In the genomic region with DNA sequence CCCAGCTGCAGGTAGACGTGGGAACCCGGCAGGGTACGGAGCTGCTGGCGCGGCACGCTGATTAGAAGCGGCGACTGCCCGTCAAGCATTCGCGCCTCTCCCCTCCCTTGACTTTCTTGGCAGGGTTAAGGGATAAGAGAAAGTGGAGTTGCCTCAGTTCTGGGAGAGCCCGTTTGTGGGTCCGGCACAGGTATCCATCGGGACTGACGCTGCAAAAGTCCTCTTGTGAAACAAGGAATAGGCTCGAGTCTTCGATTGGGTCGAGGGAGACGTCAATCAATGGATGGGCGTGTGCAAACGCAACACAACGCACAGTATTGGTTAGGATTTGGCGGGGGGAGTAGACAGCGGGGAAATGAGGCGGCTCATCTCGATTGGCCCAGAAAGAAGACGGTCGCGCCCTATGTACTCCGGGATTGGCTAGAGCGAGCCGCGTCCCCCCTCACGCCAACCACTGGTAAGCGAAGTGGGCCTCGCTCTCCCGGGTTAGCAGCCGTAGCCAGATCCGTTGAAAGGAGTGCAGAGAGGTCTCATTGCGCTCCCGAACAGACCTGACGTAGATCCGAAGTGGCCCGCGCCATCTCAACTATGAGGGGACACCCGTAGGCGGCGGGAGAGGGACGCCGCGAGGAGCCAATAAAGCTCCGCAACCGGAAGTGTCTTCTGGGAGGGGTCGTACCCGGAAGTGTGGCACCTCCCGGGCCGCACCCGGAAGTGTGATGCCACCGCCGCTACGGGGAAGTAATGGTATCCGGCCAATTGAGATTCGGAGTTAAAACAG, we compare ENCODE assay signal across 8 cellular contexts. TPM values are rescaled to one million over a fixed set of nuclear protein-coding genes. Genes with fewer than 3 reads are reported as not detected.
A peak's percentile ranks its signal among the peaks of the same experiment; 100 is the strongest.
DNase-seq lines count a peak whose midpoint lies in the region; ATAC-seq, FAIRE-seq and TF ChIP-seq lines count a peak whose summit lies in the region.

A gene (plus strand): TSS at position 713 of the 781 bp plus-strand sequence. CDS start 296 bp downstream, outside the sequence.

- WGBS in esophagus muscularis mucosa, result under 1% methylated on average over 29 of the region's 63 CpGs

- no peaks in the 10 kb centered on the region for H3K9me3 ChIP-seq in KOPT-K1 (ENCODE audit: insufficient read depth, low read length, poor library complexity, severe bottlenecking)
- H3K9me3 ChIP-seq in esophagus muscularis mucosa, result no peaks in the 10 kb centered on the region
- H3K9me3 ChIP-seq in muscle layer of duodenum (ENCODE audit: control insufficient read depth in 1 of 2, low read length in 2 of 2), result no peaks in the 10 kb centered on the region

- H3K4me1 Mint-ChIP-seq in activated T-cell treated with anti-CD3 and anti-CD28 coated beads, Interleukin-2, amount 50 U/mL, for 72 hours (ENCODE audit: low read depth), result peaks cover 41% of the 10 kb centered on the region

- TF ChIP-seq CTCF in esophagus muscularis mucosa (IDR thresholded peaks at IDR 0.05), result peak in 1 of 3 experiments; percentile 0

- intact Hi-C loops in esophagus muscularis mucosa (cut with DNase I), result no loop called here

- no peaks in the 10 kb centered on the region for H3K27me3 Mint-ChIP-seq in activated T-cell treated with anti-CD3 and anti-CD28 coated beads, Interleukin-2, amount 50 U/mL, for 72 hours (ENCODE audit: low read depth)

- H3K36me3 Mint-ChIP-seq in activated T-cell treated with anti-CD3 and anti-CD28 coated beads, Interleukin-2, amount 50 U/mL, for 72 hours (ENCODE audit: insufficient read depth in 2 of 2), result peaks cover 21 to 27% of the 10 kb centered on the region in 2 donors

- H3K27ac Mint-ChIP-seq in activated T-cell treated with anti-CD3 and anti-CD28 coated beads, Interleukin-2, amount 50 U/mL, for 72 hours, result peak within 1 kb of the TSS; percentile 100

- peak within 1 kb of the TSS; percentile 87 to 91 for H3K4me3 Mint-ChIP-seq in activated T-cell treated with anti-CD3 and anti-CD28 coated beads, Interleukin-2, amount 50 U/mL, for 72 hours

- peak; percentile 96 for ATAC-seq in GM21786 (IDR thresholded peaks at IDR 0.05; ENCODE audit: unreplicated experiment)
- ATAC-seq in activated T-cell treated with anti-CD3 and anti-CD28 coated beads, Interleukin-2, amount 50 U/mL, for 72 hours (replicated peaks in 1 of 2), result peak; percentile 96 to 97

- TF ChIP-seq EP300 in esophagus muscularis mucosa (IDR thresholded peaks at IDR 0.05), result no peak

- H3K4me3 ChIP-seq in esophagus muscularis mucosa, result peak within 1 kb of the TSS; percentile 64 to 84 (median 78)
- H3K4me3 ChIP-seq in muscle layer of duodenum (ENCODE audit: low read depth in 1 of 2, low read length in 2 of 2), result peak within 1 kb of the TSS; percentile 79 to 98

- FAIRE-seq in RCC 7860 (lab: Jason Lieb, UNC), result peak; percentile 94

- peaks cover 12 to 34% (median 27%) of the 10 kb centered on the region in 4 donors for H3K4me1 ChIP-seq in esophagus muscularis mucosa
- peaks cover 11 to 19% of the 10 kb centered on the region in 2 donors for H3K4me1 ChIP-seq in muscle layer of duodenum (ENCODE audit: control insufficient read depth in 1 of 2, insufficient read depth in 2 of 2, low read length in 2 of 2)

- H3K36me3 ChIP-seq in KOPT-K1 (ENCODE audit: insufficient read depth, low read length) (peaks cover 33% of the 10 kb centered on the region), esophagus muscularis mucosa (peaks cover 14 to 27% (median 26%) of the 10 kb centered on the region in 4 donors), muscle layer of duodenum (ENCODE audit: control insufficient read depth in 1 of 2, insufficient read depth in 2 of 2, low read length in 2 of 2) (peaks cover 9 to 27% of the 10 kb centered on the region in 2 donors)

- H3K27me3 ChIP-seq in esophagus muscularis mucosa (peaks cover 0 to 5% (median 2%) of the 10 kb centered on the region in 4 donors), muscle layer of duodenum (ENCODE audit: low read depth, low read length) (no peaks in the 10 kb centered on the region)

- TF ChIP-seq POLR2A in esophagus muscularis mucosa (IDR thresholded peaks at IDR 0.05; ENCODE audit: low read depth), result peak; percentile 65

- no peaks in the 10 kb centered on the region for H3K9me3 Mint-ChIP-seq in activated T-cell treated with anti-CD3 and anti-CD28 coated beads, Interleukin-2, amount 50 U/mL, for 72 hours

- H3K27ac ChIP-seq in KOPT-K1 (ENCODE audit: low read depth, low read length, poor library complexity, severe bottlenecking) (peak within 1 kb of the TSS; percentile 85), esophagus muscularis mucosa (replicated peaks in 1 of 4) (peak within 1 kb of the TSS; percentile 92 to 99 (median 94)), muscle layer of duodenum (ENCODE audit: low read length) (peak within 1 kb of the TSS; percentile 99)

- DNase-seq in DMS79 (lab: John Stamatoyannopoulos, UW) (peak; percentile 92), RCC 7860 (ENCODE audit: low spot score) (peak; percentile 95), esophagus muscularis mucosa (ENCODE audit: extremely low spot score) (peak; percentile 100)
- DNase-seq in activated T-cell treated with anti-CD3 and anti-CD28 coated beads, Interleukin-2, amount 50 U/mL, for 72 hours, result peak; percentile 91 to 96
- peak; percentile 92 for DNase-seq in stimulated activated CD8-positive, alpha-beta memory T cell treated with anti-CD3 and anti-CD28 coated beads, Interleukin-7, amount 100 ng/mL, for 4 hours (ENCODE audit: low read depth in 2 of 2)

RNA-seq across cellular contexts. Expression of the gene that starts here (rescaled TPM):
- total RNA-seq in activated T-cell treated with anti-CD3 and anti-CD28 coated beads, Interleukin-2, amount 50 U/mL, for 72 hours, result 10 to 100 TPM; 72.1 to 79.9 TPM
- total RNA-seq in esophagus muscularis mucosa, result 10 to 100 TPM; 19.1 to 33.8 (median 29.1) TPM

Comparison
In these comparisons a context has a peak if more than half of its experiments do, and no peak if none do; other contexts are left out.
1. Peak in every context shown above with its lines: DNase-seq, ATAC-seq, H3K4me3 ChIP-seq and H3K27ac ChIP-seq.